In the genomic region with DNA sequence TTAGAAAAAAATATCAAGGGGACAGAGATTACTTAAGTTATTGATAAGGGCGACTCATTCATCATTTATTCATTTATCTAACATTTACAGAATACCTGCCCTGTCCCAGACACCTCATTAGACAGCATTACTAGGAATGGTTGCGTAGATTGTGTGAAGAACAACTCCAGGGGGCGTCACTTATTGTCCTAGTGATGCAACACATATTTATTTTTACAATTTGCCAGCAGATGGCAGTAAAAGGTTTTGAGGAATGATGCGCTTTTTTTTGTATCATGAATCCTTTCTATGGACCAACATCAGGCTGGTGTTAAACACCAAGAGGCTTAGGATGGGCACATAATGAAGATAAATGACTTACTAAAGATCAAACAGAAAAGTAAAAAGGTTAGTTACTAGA, we compare ENCODE assay signal across 8 cellular contexts. TPM values are rescaled to one million over a fixed set of nuclear protein-coding genes. Genes with fewer than 3 reads are reported as not detected.
DNase-seq lines count a peak whose midpoint lies in the region; ATAC-seq, FAIRE-seq and TF ChIP-seq lines count a peak whose summit lies in the region.

No MANE protein-coding gene starts in this region.

- TF ChIP-seq CTCF in D721Med (IDR thresholded peaks at IDR 0.05; ENCODE audit: insufficient read depth, missing control alignments) (peak; percentile 58), KMS-11 (conservative IDR thresholded peaks at IDR 0.05; ENCODE audit: low read depth, low read length) (peak; percentile 72)

- DNase-seq in D721Med (ENCODE audit: insufficient read length, low spot score): no peak
- peak; percentile 13 to 57 for DNase-seq in SJCRH30
- DNase-seq in iPS DF 19.7 (ENCODE audit: low read depth, low spot score): peak; percentile 17
- no peak for DNase-seq in activated CD4-positive, alpha-beta T cell treated with anti-CD3 and anti-CD28 coated beads, Interleukin-2, amount 10 ng/mL, durations not matched to agents 7 days and 5 days
- DNase-seq in mesenteric fat pad (ENCODE audit: low spot score): no peak

- H3K9ac ChIP-seq in KMS-11: no peak overlapping the region

- H3K36me3 ChIP-seq in KMS-11 (ENCODE audit: insufficient read depth) (no peaks in the 10 kb centered on the region), SJCRH30 (no peaks in the 10 kb centered on the region)

- H2AFZ ChIP-seq in KMS-11 (ENCODE audit: low read depth): no peak overlapping the region

- H3K27ac Mint-ChIP-seq in activated CD4-positive, alpha-beta T cell treated with anti-CD3 and anti-CD28 coated beads, Interleukin-2, amount 10 ng/mL, durations not matched to agents 7 days and 5 days: no peak overlapping the region

- no peaks in the 10 kb centered on the region for H4K20me1 ChIP-seq in KMS-11 (ENCODE audit: insufficient read depth)

- no peak for ATAC-seq in GM21737 (IDR thresholded peaks at IDR 0.05; ENCODE audit: unreplicated experiment)
- no peak for ATAC-seq in HG02571 (IDR thresholded peaks at IDR 0.05; ENCODE audit: unreplicated experiment)

- CTCF ChIA-PET in activated CD4-positive, alpha-beta T cell treated with anti-CD3 and anti-CD28 coated beads, Interleukin-2, amount 10 ng/mL, durations not matched to agents 7 days and 5 days (lab: Charles Lee): no interaction called here

- peaks cover 6% of the 10 kb centered on the region for H3K4me1 ChIP-seq in KMS-11 (ENCODE audit: low read depth, poor library complexity, severe bottlenecking)
- H3K4me1 ChIP-seq in SJCRH30: no peaks in the 10 kb centered on the region

- POLR2A ChIA-PET in activated CD4-positive, alpha-beta T cell treated with anti-CD3 and anti-CD28 coated beads, Interleukin-2, amount 10 ng/mL, durations not matched to agents 7 days and 5 days (lab: Charles Lee): no interaction called here

- H3K4me3 Mint-ChIP-seq in activated CD4-positive, alpha-beta T cell treated with anti-CD3 and anti-CD28 coated beads, Interleukin-2, amount 10 ng/mL, durations not matched to agents 7 days and 5 days: no peak overlapping the region

- no peaks in the 10 kb centered on the region for H3K9me3 Mint-ChIP-seq in activated CD4-positive, alpha-beta T cell treated with anti-CD3 and anti-CD28 coated beads, Interleukin-2, amount 10 ng/mL, durations not matched to agents 7 days and 5 days

- no peaks in the 10 kb centered on the region for H3K9me3 ChIP-seq in SJCRH30 (replicated peaks)

- no peaks in the 10 kb centered on the region for H3K79me2 ChIP-seq in KMS-11 (ENCODE audit: insufficient read depth, low read depth)

- H3K4me2 ChIP-seq in KMS-11: no peak overlapping the region

- H3K27ac ChIP-seq in KMS-11 (no peak overlapping the region), SJCRH30 (no peak overlapping the region)

- no peaks in the 10 kb centered on the region for H3K36me3 Mint-ChIP-seq in activated CD4-positive, alpha-beta T cell treated with anti-CD3 and anti-CD28 coated beads, Interleukin-2, amount 10 ng/mL, durations not matched to agents 7 days and 5 days (ENCODE audit: low read depth)

- H3K27me3 Mint-ChIP-seq in activated CD4-positive, alpha-beta T cell treated with anti-CD3 and anti-CD28 coated beads, Interleukin-2, amount 10 ng/mL, durations not matched to agents 7 days and 5 days: peaks cover 7% of the 10 kb centered on the region

- peaks cover 4% of the 10 kb centered on the region for H3K4me1 Mint-ChIP-seq in activated CD4-positive, alpha-beta T cell treated with anti-CD3 and anti-CD28 coated beads, Interleukin-2, amount 10 ng/mL, durations not matched to agents 7 days and 5 days

- no peaks in the 10 kb centered on the region for H3K27me3 ChIP-seq in KMS-11 (ENCODE audit: insufficient read depth, low read depth)
- no peaks in the 10 kb centered on the region for H3K27me3 ChIP-seq in SJCRH30

- H3K4me3 ChIP-seq in KMS-11 (IDR thresholded peaks at IDR 0.05; ENCODE audit: insufficient read depth, low read depth, low read length): no peak overlapping the region
- no peak overlapping the region for H3K4me3 ChIP-seq in SJCRH30

- peak; percentile 71 for FAIRE-seq in D721Med (lab: Jason Lieb, UNC)

RNA-seq across cellular contexts. Expression of gene NCAM2, which starts 5.5 kb away (rescaled TPM):
- total RNA-seq in SJCRH30 (2014; rRNA removed; shearing (Covaris generic)): not detected in 2 replicates
- total RNA-seq in activated CD4-positive, alpha-beta T cell treated with anti-CD3 and anti-CD28 coated beads, Interleukin-2, amount 10 ng/mL, durations not matched to agents 7 days and 5 days: not detected
- total RNA-seq in mesenteric fat pad: 0.93 TPM

Comparison
In these comparisons a context has a peak if more than half of its experiments do, and no peak if none do; other contexts are left out.
1. DNase-seq: peak in SJCRH30 (2 of 2) and iPS DF 19.7 (single experiment); none in D721Med (single experiment), activated CD4-positive, alpha-beta T cell treated with anti-CD3 and anti-CD28 coated beads, Interleukin-2, amount 10 ng/mL, durations not matched to agents 7 days and 5 days (single experiment) and mesenteric fat pad (single experiment).